Comparison of ENCODE assay signal across 1 cellular context in genomic region chr6:158853072-158853871, GRCh38.
TF ChIP-seq lines count a peak whose summit lies in the region.

No MANE protein-coding gene starts in this region.

TF ChIP-seq in GM12878, 131 proteins besides CTCF, POLR2A, EP300 and RAD21 (continued from another document):
- TF ChIP-seq ATF3 (IDR thresholded peaks at IDR 0.05; ENCODE audit: borderline replicate concordance, extremely low read depth, low read depth, low read length) (no peak), RELB (IDR thresholded peaks at IDR 0.05; ENCODE audit: low read depth) (0 out of 2 replicates have a peak, but pooled peaks have one; percentile 43), ZNF592 (IDR thresholded peaks at IDR 0.05) (no peak), HCFC1 (IDR thresholded peaks at IDR 0.05; ENCODE audit: low read length) (no peak), SMARCA5 (IDR thresholded peaks at IDR 0.05) (peak; percentile 17; the same call in 1 of the 2 replicates), SKIL (IDR thresholded peaks at IDR 0.05; ENCODE audit: low read depth, poor library complexity, severe bottlenecking) (no peak), IKZF1 (conservative IDR thresholded peaks at IDR 0.05) (peak; percentile 61), HDGF (IDR thresholded peaks at IDR 0.05) (peak; percentile 99), IKZF2 (IDR thresholded peaks at IDR 0.05) (peak; percentile 73 to 77), ESRRA (IDR thresholded peaks at IDR 0.05; ENCODE audit: low read length) (no peak), FOS (IDR thresholded peaks at IDR 0.05; ENCODE audit: borderline replicate concordance, extremely low read depth, insufficient read length) (no peak), POU2F2 (IDR thresholded peaks at IDR 0.05; ENCODE audit: borderline replicate concordance, low read depth, low read length) (no peak), MLLT1 (IDR thresholded peaks at IDR 0.05) (peak; percentile 70), PAX5 (IDR thresholded peaks at IDR 0.05; ENCODE audit: borderline replicate concordance, low read depth, low read length) (0 out of 2 replicates have a peak, but pooled peaks have one; percentile 45), HDAC2 (IDR thresholded peaks at IDR 0.05) (no peak), IRF5 (IDR thresholded peaks at IDR 0.05; ENCODE audit: borderline replicate concordance) (peak; percentile 16; the same call in 1 of the 2 replicates), EGR1 (IDR thresholded peaks at IDR 0.05; ENCODE audit: borderline replicate concordance in 1 of 2, low read depth in 2 of 2, low read length in 2 of 2) (no peak), ZNF24 (IDR thresholded peaks at IDR 0.05) (no peak), ZNF207 (IDR thresholded peaks at IDR 0.05; ENCODE audit: borderline replicate concordance) (no peak; the same call in 1 of the 2 replicates), E2F4 (IDR thresholded peaks at IDR 0.05; ENCODE audit: low read depth, low read length) (no peak), POLR2AphosphoS2 (IDR thresholded peaks at IDR 0.05; ENCODE audit: low read depth, low read length) (no peak)
